1 cellular context compared by ENCODE assay signal in genomic region chr15:43746245-43746902, GRCh38.
TF ChIP-seq lines count a peak whose summit lies in the region.
"Not testable (repeated sequence)": the region's sequence is repeated elsewhere in the genome, so short reads cannot be mapped to it uniquely, and the experiment has no call there.

PDIA3 (plus strand) TSS chr15:43746438; CDS start chr15:43746540, 102 bp downstream.

TF ChIP-seq in K562, 482 proteins besides CTCF, POLR2A, EP300 and RAD21 (continued from another document and continues in another):
- 0 out of 2 replicates have a peak, but pooled peaks have one; percentile 47 for TF ChIP-seq SIN3B (IDR thresholded peaks at IDR 0.05; ENCODE audit: low read depth)
- TF ChIP-seq MYC (IDR thresholded peaks at IDR 0.05; ENCODE audit: low read depth, low read length): peak; percentile 85
- TF ChIP-seq MYC (CRISPR knock-in tag; IDR thresholded peaks at IDR 0.05; ENCODE audit: borderline replicate concordance, low read depth): 0 out of 2 replicates have a peak, but pooled peaks have one; percentile 46
- 0 out of 2 replicates have a peak, but pooled peaks have one; percentile 33 for TF ChIP-seq ZBTB12 (CRISPR knock-in tag; IDR thresholded peaks at IDR 0.05)
- TF ChIP-seq, protein P1, sequence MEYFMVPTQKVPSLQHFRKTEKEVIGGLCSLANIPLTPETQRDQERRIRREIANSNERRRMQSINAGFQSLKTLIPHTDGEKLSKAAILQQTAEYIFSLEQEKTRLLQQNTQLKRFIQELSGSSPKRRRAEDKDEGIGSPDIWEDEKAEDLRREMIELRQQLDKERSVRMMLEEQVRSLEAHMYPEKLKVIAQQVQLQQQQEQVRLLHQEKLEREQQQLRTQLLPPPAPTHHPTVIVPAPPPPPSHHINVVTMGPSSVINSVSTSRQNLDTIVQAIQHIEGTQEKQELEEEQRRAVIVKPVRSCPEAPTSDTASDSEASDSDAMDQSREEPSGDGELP (CRISPR knock-in tag; IDR thresholded peaks at IDR 0.05; ENCODE audit: borderline replicate concordance): peak; percentile 74; the same call in 1 of the 2 replicates
- 0 out of 2 replicates have a peak, but pooled peaks have one; percentile 29 for TF ChIP-seq CGGBP1 (CRISPR knock-in tag; IDR thresholded peaks at IDR 0.05)
- peak; percentile 68 for TF ChIP-seq POLR2AphosphoS5 (IDR thresholded peaks at IDR 0.05; ENCODE audit: control insufficient read depth, insufficient read depth, low read depth, low read length)
- TF ChIP-seq CTBP1 (IDR thresholded peaks at IDR 0.05; ENCODE audit: borderline replicate concordance): peak; percentile 36; the same call in 1 of the 2 replicates
- 0 out of 2 replicates have a peak, but pooled peaks have one; percentile 73 for TF ChIP-seq ATF6 (CRISPR knock-in tag; IDR thresholded peaks at IDR 0.05)
- peak; percentile 63; the same call in 1 of the 2 replicates for TF ChIP-seq ZNF263 (CRISPR knock-in tag; IDR thresholded peaks at IDR 0.05; ENCODE audit: borderline replicate concordance)
- TF ChIP-seq POLR2B (IDR thresholded peaks at IDR 0.05; ENCODE audit: low read depth, partially characterized antibody): peak; percentile 86
- TF ChIP-seq, protein P2, sequence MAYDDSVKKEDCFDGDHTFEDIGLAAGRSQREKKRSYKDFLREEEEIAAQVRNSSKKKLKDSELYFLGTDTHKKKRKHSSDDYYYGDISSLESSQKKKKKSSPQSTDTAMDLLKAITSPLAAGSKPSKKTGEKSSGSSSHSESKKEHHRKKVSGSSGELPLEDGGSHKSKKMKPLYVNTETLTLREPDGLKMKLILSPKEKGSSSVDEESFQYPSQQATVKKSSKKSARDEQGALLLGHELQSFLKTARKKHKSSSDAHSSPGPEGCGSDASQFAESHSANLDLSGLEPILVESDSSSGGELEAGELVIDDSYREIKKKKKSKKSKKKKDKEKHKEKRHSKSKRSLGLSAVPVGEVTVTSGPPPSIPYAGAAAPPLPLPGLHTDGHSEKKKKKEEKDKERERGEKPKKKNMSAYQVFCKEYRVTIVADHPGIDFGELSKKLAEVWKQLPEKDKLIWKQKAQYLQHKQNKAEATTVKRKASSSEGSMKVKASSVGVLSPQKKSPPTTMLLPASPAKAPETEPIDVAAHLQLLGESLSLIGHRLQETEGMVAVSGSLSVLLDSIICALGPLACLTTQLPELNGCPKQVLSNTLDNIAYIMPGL (CRISPR knock-in tag; IDR thresholded peaks at IDR 0.05): peak; percentile 69
- peak; percentile 63; the same call in 1 of the 2 replicates for TF ChIP-seq CREB1 (IDR thresholded peaks at IDR 0.05)
- TF ChIP-seq CREB1 (CRISPR knock-in tag; IDR thresholded peaks at IDR 0.05): peak; percentile 83
- peak; percentile 91 for TF ChIP-seq KDM5B (IDR thresholded peaks at IDR 0.05; ENCODE audit: insufficient replicate concordance, low read depth, low read length)
- TF ChIP-seq FOS (IDR thresholded peaks at IDR 0.05; ENCODE audit: extremely low read depth, insufficient read length): peak; percentile 6
- 0 out of 2 replicates have a peak, but pooled peaks have one; percentile 30 for TF ChIP-seq JUND (IDR thresholded peaks at IDR 0.05; ENCODE audit: borderline replicate concordance, low read depth, low read length)
- TF ChIP-seq JUND (tag; IDR thresholded peaks at IDR 0.05; ENCODE audit: borderline replicate concordance, low read depth, low read length); ETV6 (IDR thresholded peaks at IDR 0.05; ENCODE audit: borderline replicate concordance in 1 of 2, low read depth in 2 of 2, low read length in 1 of 2); NR4A1 (tag; IDR thresholded peaks at IDR 0.05): not testable (repeated sequence)
- peak; percentile 89; the same call in 1 of the 2 replicates for TF ChIP-seq ZBTB17 (CRISPR knock-in tag; IDR thresholded peaks at IDR 0.05)
- TF ChIP-seq FOXP1 (CRISPR knock-in tag; IDR thresholded peaks at IDR 0.05): peak; percentile 79
- TF ChIP-seq TBP (optimal IDR thresholded peaks at IDR 0.05; ENCODE audit: low read depth, low read length): peak; percentile 92
- TF ChIP-seq, protein P3, sequence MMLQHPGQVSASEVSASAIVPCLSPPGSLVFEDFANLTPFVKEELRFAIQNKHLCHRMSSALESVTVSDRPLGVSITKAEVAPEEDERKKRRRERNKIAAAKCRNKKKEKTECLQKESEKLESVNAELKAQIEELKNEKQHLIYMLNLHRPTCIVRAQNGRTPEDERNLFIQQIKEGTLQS (IDR thresholded peaks at IDR 0.05): not testable (repeated sequence)
- TF ChIP-seq, protein P3 (CRISPR knock-in tag; conservative IDR thresholded peaks at IDR 0.05): peak; percentile 70; the same call in 1 of the 2 replicates
- TF ChIP-seq POLR2G (IDR thresholded peaks at IDR 0.05; ENCODE audit: low read depth, low read length): peak; percentile 98
- TF ChIP-seq, protein P4, sequence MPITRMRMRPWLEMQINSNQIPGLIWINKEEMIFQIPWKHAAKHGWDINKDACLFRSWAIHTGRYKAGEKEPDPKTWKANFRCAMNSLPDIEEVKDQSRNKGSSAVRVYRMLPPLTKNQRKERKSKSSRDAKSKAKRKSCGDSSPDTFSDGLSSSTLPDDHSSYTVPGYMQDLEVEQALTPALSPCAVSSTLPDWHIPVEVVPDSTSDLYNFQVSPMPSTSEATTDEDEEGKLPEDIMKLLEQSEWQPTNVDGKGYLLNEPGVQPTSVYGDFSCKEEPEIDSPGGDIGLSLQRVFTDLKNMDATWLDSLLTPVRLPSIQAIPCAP (CRISPR knock-in tag; IDR thresholded peaks at IDR 0.05; ENCODE audit: borderline replicate concordance): peak; percentile 64; the same call in 1 of the 2 replicates
- TF ChIP-seq NONO (IDR thresholded peaks at IDR 0.05; ENCODE audit: low read depth in 2 of 2, low read length in 1 of 2): peak; percentile 20 to 95; a peak in 2 of 4 replicates
- peak; percentile 25 for TF ChIP-seq CHD1 (IDR thresholded peaks at IDR 0.05; ENCODE audit: low read length)
- TF ChIP-seq PHF21A (IDR thresholded peaks at IDR 0.05; ENCODE audit: borderline replicate concordance, low read depth): peak; percentile 23; the same call in 1 of the 2 replicates
- peak; percentile 74 for TF ChIP-seq SP1 (CRISPR knock-in tag; IDR thresholded peaks at IDR 0.05)
- peak; percentile 29; the same call in 1 of the 2 replicates for TF ChIP-seq KAT7 (CRISPR knock-in tag; IDR thresholded peaks at IDR 0.05; ENCODE audit: borderline replicate concordance)
- peak; percentile 42 for TF ChIP-seq NEUROD1 (IDR thresholded peaks at IDR 0.05; ENCODE audit: borderline replicate concordance, low read depth, low read length, partially characterized antibody)
- TF ChIP-seq RBBP5 (IDR thresholded peaks at IDR 0.05; ENCODE audit: borderline replicate concordance, insufficient read depth, low read length, poor library complexity, severe bottlenecking): peak; percentile 66
- peak; percentile 82 for TF ChIP-seq E2F1 (CRISPR knock-in tag; IDR thresholded peaks at IDR 0.05)
- TF ChIP-seq ELF1 (tag; IDR thresholded peaks at IDR 0.05): peak; percentile 54
- TF ChIP-seq ZBTB7A (IDR thresholded peaks at IDR 0.05; ENCODE audit: borderline replicate concordance, control insufficient read depth, low read depth, low read length): peak; percentile 61; the same call in 1 of the 2 replicates
- TF ChIP-seq ZNF282 (CRISPR knock-in tag; IDR thresholded peaks at IDR 0.05): peak; percentile 75; the same call in 1 of the 2 replicates
- peak; percentile 62 to 67 for TF ChIP-seq NRF1 (conservative IDR thresholded peaks at IDR 0.05 in 1 of 2, IDR thresholded peaks at IDR 0.05 in 1 of 2)
- peak; percentile 59; the same call in 1 of the 2 replicates for TF ChIP-seq ETV6 (CRISPR knock-in tag; IDR thresholded peaks at IDR 0.05; ENCODE audit: borderline replicate concordance)
- TF ChIP-seq ERF (CRISPR knock-in tag; IDR thresholded peaks at IDR 0.05): peak; percentile 12; the same call in 1 of the 2 replicates
- TF ChIP-seq SAP30 (IDR thresholded peaks at IDR 0.05; ENCODE audit: borderline replicate concordance, insufficient read depth, low read depth, low read length, poor library complexity, severe bottlenecking): peak; percentile 28
- TF ChIP-seq CCNT2 (IDR thresholded peaks at IDR 0.05; ENCODE audit: borderline replicate concordance, extremely low read depth, insufficient read length, low read depth, low read length): peak; percentile 54
- peak; percentile 22; the same call in 1 of the 2 replicates for TF ChIP-seq LCOR (CRISPR knock-in tag; IDR thresholded peaks at IDR 0.05)
- TF ChIP-seq RBM25 (IDR thresholded peaks at IDR 0.05; ENCODE audit: low read depth, low read length, severe bottlenecking): peak; percentile 98
- 0 out of 2 replicates have a peak, but pooled peaks have one; percentile 13 for TF ChIP-seq SAFB (IDR thresholded peaks at IDR 0.05; ENCODE audit: borderline replicate concordance, low read depth, low read length)
- TF ChIP-seq PML (IDR thresholded peaks at IDR 0.05; ENCODE audit: low read length): peak; percentile 60
- peak; percentile 67; the same call in 1 of the 2 replicates for TF ChIP-seq NR4A1 (CRISPR knock-in tag; IDR thresholded peaks at IDR 0.05)
- TF ChIP-seq PHF8 (IDR thresholded peaks at IDR 0.05; ENCODE audit: borderline replicate concordance, low read length): peak; percentile 79; the same call in 1 of the 2 replicates
- 0 out of 2 replicates have a peak, but pooled peaks have one; percentile 73 for TF ChIP-seq GTF2F1 (IDR thresholded peaks at IDR 0.05; ENCODE audit: low read depth, low read length)
- TF ChIP-seq GATAD2A (IDR thresholded peaks at IDR 0.05): peak; percentile 50; the same call in 1 of the 2 replicates
- TF ChIP-seq U2AF1 (optimal IDR thresholded peaks at IDR 0.05; ENCODE audit: low read depth, low read length): peak; percentile 67
- TF ChIP-seq, protein P5, sequence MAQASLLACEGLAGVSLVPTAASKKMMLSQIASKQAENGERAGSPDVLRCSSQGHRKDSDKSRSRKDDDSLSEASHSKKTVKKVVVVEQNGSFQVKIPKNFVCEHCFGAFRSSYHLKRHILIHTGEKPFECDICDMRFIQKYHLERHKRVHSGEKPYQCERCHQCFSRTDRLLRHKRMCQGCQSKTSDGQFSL (CRISPR knock-in tag; IDR thresholded peaks at IDR 0.05): 0 out of 2 replicates have a peak, but pooled peaks have one; percentile 56
- TF ChIP-seq, protein P5 (tag; IDR thresholded peaks at IDR 0.05): not testable (repeated sequence)
- TF ChIP-seq FOXP4 (CRISPR knock-in tag; IDR thresholded peaks at IDR 0.05; ENCODE audit: borderline replicate concordance): peak; percentile 40; the same call in 1 of the 2 replicates
- TF ChIP-seq ZNF431 (CRISPR knock-in tag; IDR thresholded peaks at IDR 0.05): peak; percentile 85
